Comparison of ENCODE assay signal across 31 cellular contexts in genomic region chrX:133973704-133974103, GRCh38. TPM values are rescaled to one million over a fixed set of nuclear protein-coding genes. Genes with fewer than 3 reads are reported as not detected.
"Had no signal": no experiment of that assay in that cellular context is flagged by ENCODE, and none has a peak within 500 bp of the region (broad histone marks: within the 10 kb centered on the region; RNA-seq: fewer than 3 reads in every experiment).

No MANE protein-coding gene starts in this region.

- H3K27me3 ChIP-seq: colonic mucosa had no signal

- ATAC-seq: effector memory CD8-positive, alpha-beta T cell; esophagus mucosa; gastrocnemius medialis; heart right ventricle; left cardiac atrium; left lung; left ventricle myocardium superior; lower lobe of right lung; mucosa of descending colon had no signal

- H3K9me3 Mint-ChIP-seq: dendritic cell treated with granulocyte-macrophage colony-stimulating factor and Interleukin-4, amounts not matched to agents 40 ng/mL and 50 ng/mL, for 4 days; effector memory CD8-positive, alpha-beta T cell; endodermal cell had no signal

- H3K27ac ChIP-seq: colonic mucosa, epithelial cell of prostate, esophagus squamous epithelium, gastrocnemius medialis, heart right ventricle, left lung, lower lobe of right lung had no signal

- H3K4me3 Mint-ChIP-seq: dendritic cell treated with granulocyte-macrophage colony-stimulating factor and Interleukin-4, amounts not matched to agents 40 ng/mL and 50 ng/mL, for 4 days; effector memory CD8-positive, alpha-beta T cell; endodermal cell; mesothelial cell of epicardium had no signal

- H3K4me1 ChIP-seq: colonic mucosa, esophagus squamous epithelium, gastrocnemius medialis, heart right ventricle, left lung, lower lobe of right lung had no signal

- H3K9me3 ChIP-seq: colonic mucosa, esophagus squamous epithelium, gastrocnemius medialis, heart right ventricle, left lung, lower lobe of right lung, mucosa of descending colon had no signal

- DNase-seq: colonic mucosa; cortex of kidney; effector CD8-positive, alpha-beta T cell; effector memory CD8-positive, alpha-beta T cell; endodermal cell; erythroblast; esophagus squamous epithelium; foreskin fibroblast; foreskin melanocyte; gastrocnemius medialis; glutamatergic neuron; head of caudate nucleus; heart right ventricle; hippocampal formation; left cardiac atrium; left lung; left ventricle myocardium superior; lower lobe of right lung; mesenchymal stem cell; mucosa of descending colon had no signal

- FAIRE-seq: endometrium, islet of Langerhans, keratinocyte had no signal

- H3K36me3 ChIP-seq: colonic mucosa, esophagus squamous epithelium, gastrocnemius medialis, heart right ventricle, left lung, lower lobe of right lung had no signal

- H3K27ac Mint-ChIP-seq: dendritic cell treated with granulocyte-macrophage colony-stimulating factor and Interleukin-4, amounts not matched to agents 40 ng/mL and 50 ng/mL, for 4 days; effector memory CD8-positive, alpha-beta T cell; endodermal cell; mesothelial cell of epicardium had no signal

- H3K4me3 ChIP-seq: colonic mucosa, esophagus squamous epithelium, gastrocnemius medialis, heart right ventricle, left lung, lower lobe of right lung, mucosa of descending colon had no signal

RNA-seq across cellular contexts. Expression of gene GPC3, which starts 11.7 kb away (rescaled TPM):
- total RNA-seq: dermis microvascular lymphatic vessel endothelial cell, glomerular endothelial cell, lung microvascular endothelial cell, myocyte had no signal
